ENCODE assay signal across 9 cellular contexts in genomic region chr1:9626201-9626608, GRCh38.
DNase-seq lines count a peak whose midpoint lies in the region; ATAC-seq and TF ChIP-seq lines count a peak whose summit lies in the region.
"Had no signal": no experiment of that assay in that cellular context is flagged by ENCODE, and none has a peak within 500 bp of the region (broad histone marks: within the 10 kb centered on the region; RNA-seq: fewer than 3 reads in every experiment).

No MANE protein-coding gene starts in this region.

- H3K36me3 Mint-ChIP-seq in central memory CD8-positive, alpha-beta T cell (ENCODE audit: insufficient read depth): peaks cover 19% of the 10 kb centered on the region

- no peak for TF ChIP-seq CTCF in DND-41 (IDR thresholded peaks at IDR 0.05; ENCODE audit: borderline replicate concordance, extremely low read depth, low read length, poor library complexity, severe bottlenecking)

- no peaks in the 10 kb centered on the region for H3K27me3 ChIP-seq in DND-41 (ENCODE audit: insufficient read depth, low read length, poor library complexity)

- peak overlapping the region; percentile 95 for H2AFZ ChIP-seq in DND-41 (ENCODE audit: low read depth, low read length)

- H3K27me3 Mint-ChIP-seq in central memory CD8-positive, alpha-beta T cell: no peaks in the 10 kb centered on the region

- H3K9ac ChIP-seq in DND-41 (ENCODE audit: low read depth, low read length): peak overlapping the region; percentile 80

- H3K27ac ChIP-seq in DND-41 (ENCODE audit: low read length): peak overlapping the region; percentile 74
- H3K27ac ChIP-seq: cardiac muscle cell had no signal

- peaks cover 14% of the 10 kb centered on the region; the same call in 1 of the 2 replicates for H3K36me3 ChIP-seq in DND-41 (ENCODE audit: insufficient read depth, low read length)
- H3K36me3 ChIP-seq: cardiac muscle cell had no signal

- no peaks in the 10 kb centered on the region for H4K20me1 ChIP-seq in DND-41 (ENCODE audit: insufficient read depth, low read length)

- H3K27ac Mint-ChIP-seq in central memory CD8-positive, alpha-beta T cell (ENCODE audit: low read depth): peak overlapping the region; percentile 94

- no peak for DNase-seq in DND-41
- DNase-seq in central memory CD8-positive, alpha-beta T cell (ENCODE audit: low spot score in 2 of 2): no peak
- DNase-seq in NCI-H2227 (lab: John Stamatoyannopoulos, UW; ENCODE audit: unreplicated experiment): no peak
- no peak for DNase-seq in NCI-H748 treated with DMSO at 0.1 percent for 48 hours (lab: John Stamatoyannopoulos, UW)
- DNase-seq in activated effector memory CD4-positive, alpha-beta T cell treated with Interleukin-2 at 50 U/mL for 16 hours: no peak

- H3K4me1 Mint-ChIP-seq in central memory CD8-positive, alpha-beta T cell: peaks cover 49% of the 10 kb centered on the region

- H3K4me3 Mint-ChIP-seq in central memory CD8-positive, alpha-beta T cell: peak overlapping the region; percentile 87

- H3K4me3 ChIP-seq in DND-41 (ENCODE audit: low read depth in 1 of 2, low read length in 2 of 2): peak overlapping the region in 1 of 2 experiments; percentile 65; a peak in 2 of 4 replicates
- H3K4me3 ChIP-seq: cardiac muscle cell had no signal

- H3K79me2 ChIP-seq in DND-41 (ENCODE audit: insufficient read depth, low read length): peaks cover 41% of the 10 kb centered on the region

- ATAC-seq in DND-41 (ENCODE audit: insufficient read depth, low read depth) (no peak), GM19395 (IDR thresholded peaks at IDR 0.05; ENCODE audit: unreplicated experiment) (peak; percentile 50), HG03460 (IDR thresholded peaks at IDR 0.05; ENCODE audit: unreplicated experiment) (peak; percentile 48), HG02970 (IDR thresholded peaks at IDR 0.05; ENCODE audit: low FRiP score, unreplicated experiment) (no peak)
- no peak for ATAC-seq in central memory CD8-positive, alpha-beta T cell (replicated peaks; ENCODE audit: extremely low read depth, poor library complexity, severe bottlenecking)

- H3K9me3 Mint-ChIP-seq in central memory CD8-positive, alpha-beta T cell: no peaks in the 10 kb centered on the region

- peaks cover 50% of the 10 kb centered on the region for H3K4me1 ChIP-seq in DND-41 (ENCODE audit: insufficient read depth, low read length)

- peak overlapping the region; percentile 76 for H3K4me2 ChIP-seq in DND-41 (ENCODE audit: insufficient read depth, low read length)

- H3K9me3 ChIP-seq in DND-41 (ENCODE audit: insufficient read depth, low read length, severe bottlenecking): no peaks in the 10 kb centered on the region

Comparison
In these comparisons a context has a peak if more than half of its experiments do, and no peak if none do; other contexts are left out.
1. ATAC-seq: peak in GM19395 (single experiment) and HG03460 (single experiment); none in DND-41 (single experiment), central memory CD8-positive, alpha-beta T cell (single experiment) and HG02970 (single experiment).